In the genomic region with DNA sequence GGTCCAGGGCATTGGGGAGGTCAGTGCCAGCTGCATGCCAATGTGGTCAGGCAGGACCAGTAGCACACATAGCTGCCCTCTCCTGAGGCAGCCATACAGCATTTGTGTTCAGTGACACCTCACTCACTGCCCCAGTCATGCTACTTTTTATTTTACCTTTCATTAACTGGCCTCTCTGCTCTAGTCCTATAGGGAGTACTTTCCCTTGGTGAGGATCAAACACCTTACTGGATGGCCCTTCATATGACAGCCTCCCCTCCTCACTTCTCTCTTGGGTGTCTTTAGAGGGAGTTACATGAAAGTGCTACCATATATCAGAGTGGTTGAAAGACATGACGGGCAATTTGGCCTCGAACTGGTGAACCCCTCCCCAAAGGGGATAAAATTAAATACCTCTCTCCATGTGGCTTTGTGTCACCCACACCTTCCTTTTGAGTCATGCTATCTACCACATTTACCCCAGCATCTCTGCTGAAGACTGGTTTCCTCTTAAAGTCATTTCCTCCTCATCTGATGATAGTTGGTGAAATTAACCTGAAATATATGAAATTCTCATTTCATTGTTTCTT, we compare ENCODE assay signal across 1 cellular context.
TF ChIP-seq lines count a peak whose summit lies in the region.

No MANE protein-coding gene starts in this region.

TF ChIP-seq in SK-N-SH, 30 proteins besides CTCF, POLR2A, EP300 and RAD21 (continued from another document):
- TF ChIP-seq REST (IDR thresholded peaks at IDR 0.05; ENCODE audit: low read depth, low read length) (no peak), MXI1 (IDR thresholded peaks at IDR 0.05; ENCODE audit: low read depth, low read length) (no peak), USF1 (IDR thresholded peaks at IDR 0.05; ENCODE audit: borderline replicate concordance, low read depth) (no peak), EZH2phosphoT487 (IDR thresholded peaks at IDR 0.05; ENCODE audit: borderline replicate concordance, low read depth) (no peak), NRF1 (IDR thresholded peaks at IDR 0.05; ENCODE audit: low read depth, low read length) (no peak), GABPA (IDR thresholded peaks at IDR 0.05; ENCODE audit: low read depth) (no peak), ELF1 (IDR thresholded peaks at IDR 0.05) (no peak), RXRA (IDR thresholded peaks at IDR 0.05; ENCODE audit: borderline replicate concordance, low read depth) (no peak), TCF12 (IDR thresholded peaks at IDR 0.05) (no peak), TAF1 (IDR thresholded peaks at IDR 0.05; ENCODE audit: borderline replicate concordance, low read depth, low read length) (no peak), NFIC (IDR thresholded peaks at IDR 0.05; ENCODE audit: borderline replicate concordance) (no peak)
- TF ChIP-seq, protein P1, sequence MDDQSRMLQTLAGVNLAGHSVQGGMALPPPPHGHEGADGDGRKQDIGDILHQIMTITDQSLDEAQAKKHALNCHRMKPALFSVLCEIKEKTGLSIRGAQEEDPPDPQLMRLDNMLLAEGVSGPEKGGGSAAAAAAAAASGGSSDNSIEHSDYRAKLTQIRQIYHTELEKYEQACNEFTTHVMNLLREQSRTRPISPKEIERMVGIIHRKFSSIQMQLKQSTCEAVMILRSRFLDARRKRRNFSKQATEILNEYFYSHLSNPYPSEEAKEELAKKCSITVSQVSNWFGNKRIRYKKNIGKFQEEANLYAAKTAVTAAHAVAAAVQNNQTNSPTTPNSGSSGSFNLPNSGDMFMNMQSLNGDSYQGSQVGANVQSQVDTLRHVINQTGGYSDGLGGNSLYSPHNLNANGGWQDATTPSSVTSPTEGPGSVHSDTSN (IDR thresholded peaks at IDR 0.05): no peak
